ENCODE assay signal across 23 cellular contexts in genomic region chr10:76356557-76356956, GRCh38.
DNase-seq lines count a peak whose midpoint lies in the region; TF ChIP-seq lines count a peak whose summit lies in the region.
"Had no signal": no experiment of that assay in that cellular context is flagged by ENCODE, and none has a peak within 500 bp of the region (broad histone marks: within the 10 kb centered on the region; RNA-seq: fewer than 3 reads in every experiment).

No MANE protein-coding gene starts in this region.

- no peak overlapping the region for H3K4me2 ChIP-seq in mesenchymal stem cell (ENCODE audit: low read length, poor library complexity, severe bottlenecking)

- no peak overlapping the region for H3K4ac ChIP-seq in mesenchymal stem cell (ENCODE audit: low read depth in 1 of 2, low read length in 2 of 2)

- intact Hi-C loops in left ventricle myocardium inferior (cut with micrococcal nuclease): no loop called here
- intact Hi-C loops in transverse colon (cut with DNase I; ENCODE audit: low total_unique reads): no loop called here

- H3K36me3 ChIP-seq in SJCRH30 (no peaks in the 10 kb centered on the region), mesenchymal stem cell (ENCODE audit: control insufficient read depth in 1 of 2, insufficient read depth in 2 of 2, low read depth in 1 of 2, low read length in 2 of 2) (no peaks in the 10 kb centered on the region), left ventricle myocardium inferior (no peaks in the 10 kb centered on the region), transverse colon (no peaks in the 10 kb centered on the region), WERI-Rb-1 (no peaks in the 10 kb centered on the region)

- TF ChIP-seq EP300 in transverse colon (IDR thresholded peaks at IDR 0.05; ENCODE audit: low read depth): no peak

- H3K23ac ChIP-seq in mesenchymal stem cell (ENCODE audit: low read length in 2 of 2): no peak overlapping the region

- no peak overlapping the region for H3K9ac ChIP-seq in mesenchymal stem cell (ENCODE audit: low read length)

- no peak overlapping the region for H2AFZ ChIP-seq in mesenchymal stem cell (ENCODE audit: low read depth, low read length)

- H3K27me3 ChIP-seq in SJCRH30 (no peaks in the 10 kb centered on the region), mesenchymal stem cell (ENCODE audit: control insufficient read depth in 1 of 2, insufficient read depth in 1 of 2, low read length in 2 of 2) (no peaks in the 10 kb centered on the region), left ventricle myocardium inferior (ENCODE audit: low read depth) (no peaks in the 10 kb centered on the region), transverse colon (no peaks in the 10 kb centered on the region), WERI-Rb-1 (ENCODE audit: insufficient read depth, low read depth, severe bottlenecking) (no peaks in the 10 kb centered on the region)

- no peak overlapping the region for H2BK12ac ChIP-seq in mesenchymal stem cell (ENCODE audit: low read length in 2 of 2)

- no peaks in the 10 kb centered on the region for H3K79me1 ChIP-seq in mesenchymal stem cell (replicated peaks; ENCODE audit: low read length, poor library complexity, severe bottlenecking)

- H3K18ac ChIP-seq in mesenchymal stem cell (ENCODE audit: low read depth in 1 of 2, low read length in 2 of 2): no peak overlapping the region

- no peak overlapping the region for H4K8ac ChIP-seq in mesenchymal stem cell (ENCODE audit: low read length)

- H3K4me3 ChIP-seq in SJCRH30 (no peak overlapping the region), mesenchymal stem cell (ENCODE audit: insufficient read depth in 1 of 2, low read depth in 1 of 2, low read length in 2 of 2) (no peak overlapping the region), left ventricle myocardium inferior (no peak overlapping the region), transverse colon (no peak overlapping the region), WERI-Rb-1 (ENCODE audit: low read depth, low read length) (no peak overlapping the region)
- H3K4me3 ChIP-seq: GM12878 had no signal

- no peak overlapping the region for H2BK15ac ChIP-seq in mesenchymal stem cell (ENCODE audit: low read depth, poor library complexity, severe bottlenecking)

- H3K9me3 ChIP-seq in SJCRH30 (replicated peaks) (no peaks in the 10 kb centered on the region), mesenchymal stem cell (ENCODE audit: control insufficient read depth, low read length) (no peaks in the 10 kb centered on the region), left ventricle myocardium inferior (replicated peaks) (no peaks in the 10 kb centered on the region), transverse colon (no peaks in the 10 kb centered on the region), WERI-Rb-1 (ENCODE audit: severe bottlenecking) (no peaks in the 10 kb centered on the region)

- in situ Hi-C loops in transverse colon (cut with MboI; ENCODE audit: low pct_ligation_motif_present in 1 of 4, low pct_unique_long_range_greater_than_20kb in 1 of 4, low sequenced_read_pairs in 3 of 4): no loop called here

- no peak overlapping the region for H3K14ac ChIP-seq in mesenchymal stem cell (ENCODE audit: low read length in 2 of 2)

- TF ChIP-seq POLR2A in transverse colon (IDR thresholded peaks at IDR 0.05): no peak

- no peak overlapping the region for H2AK5ac ChIP-seq in mesenchymal stem cell (ENCODE audit: low read length, severe bottlenecking)

- H2BK120ac ChIP-seq in mesenchymal stem cell (ENCODE audit: low read depth, low read length): no peak overlapping the region

- no peak for TF ChIP-seq CTCF in left ventricle myocardium inferior (IDR thresholded peaks at IDR 0.05; ENCODE audit: borderline replicate concordance)
- no peak for TF ChIP-seq CTCF in transverse colon (IDR thresholded peaks at IDR 0.05)
- TF ChIP-seq CTCF in WERI-Rb-1 (IDR thresholded peaks at IDR 0.05; ENCODE audit: low read depth, low read length): no peak

- no peak overlapping the region for H4K91ac ChIP-seq in mesenchymal stem cell (ENCODE audit: low read length)

- 50% methylated on average over 2 of the region's 4 CpGs for WGBS in mesenchymal stem cell
- WGBS in transverse colon (ENCODE audit: low coverage in 1 of 2), 2 donors: 89 to 92% methylated on average over 4 of the region's 4 CpGs

- no peak overlapping the region for H2BK5ac ChIP-seq in mesenchymal stem cell (ENCODE audit: low read depth, low read length, poor library complexity, severe bottlenecking)

- peak; percentile 48 for DNase-seq in EH (ENCODE audit: low read depth)
- DNase-seq in SJCRH30: peak; percentile 16 to 38
- peak; percentile 48 for DNase-seq in amniotic stem cell (lab: John Stamatoyannopoulos, UW)
- DNase-seq in mesenchymal stem cell: peak; percentile 25
- no peak for DNase-seq in left ventricle myocardium inferior
- no peak for DNase-seq in activated effector memory CD4-positive, alpha-beta T cell treated with Interleukin-2 at 50 U/mL for 16 hours
- DNase-seq in transverse colon: no peak
- no peak for DNase-seq in WERI-Rb-1
- DNase-seq: ACHN; CD4-positive, CD25-positive, alpha-beta regulatory T cell; GDM1; HCEC 1CT; Karpas-422; NCI-H1092; NCI-H1417 treated with DMSO at 0.1 percent for 48 hours; NCI-H1694 treated with DMSO at 0.1 percent for 48 hours; NCI-H2081; NCI-H2227 treated with DMSO at 0.1 percent for 48 hours; NCI-H510A; NCI-H69; SIG-M5 had no signal

- peak overlapping the region; percentile 68 for H3K27ac ChIP-seq in SJCRH30
- no peak overlapping the region for H3K27ac ChIP-seq in mesenchymal stem cell (ENCODE audit: low read length, poor library complexity, severe bottlenecking)
- H3K27ac ChIP-seq in left ventricle myocardium inferior (replicated peaks): no peak overlapping the region
- no peak overlapping the region for H3K27ac ChIP-seq in transverse colon
- H3K27ac ChIP-seq in WERI-Rb-1: no peak overlapping the region
- H3K27ac ChIP-seq: 22Rv1 had no signal

- H3K4me1 ChIP-seq in SJCRH30 (peaks cover 27% of the 10 kb centered on the region), mesenchymal stem cell (ENCODE audit: control insufficient read depth, insufficient read depth, low read depth, low read length) (peaks cover 2% of the 10 kb centered on the region), left ventricle myocardium inferior (no peaks in the 10 kb centered on the region), transverse colon (peaks cover 0 to 7% (median 2%) of the 10 kb centered on the region in 4 donors)

Comparison
In these comparisons a context has a peak if more than half of its experiments do, and no peak if none do; other contexts are left out.
1. DNase-seq: peak in EH (single experiment), SJCRH30 (2 of 2), amniotic stem cell (single experiment) and mesenchymal stem cell (single experiment); none in left ventricle myocardium inferior (single experiment), activated effector memory CD4-positive, alpha-beta T cell treated with Interleukin-2 at 50 U/mL for 16 hours (single experiment), transverse colon (single experiment) and WERI-Rb-1 (single experiment).